Comparison of ENCODE assay signal across 18 cellular contexts in genomic region chr11:96384156-96384555, GRCh38. TPM values are rescaled to one million over a fixed set of nuclear protein-coding genes. Genes with fewer than 3 reads are reported as not detected.
DNase-seq lines count a peak whose midpoint lies in the region; ATAC-seq and TF ChIP-seq lines count a peak whose summit lies in the region.
"Had no signal": no experiment of that assay in that cellular context is flagged by ENCODE, and none has a peak within 500 bp of the region (broad histone marks: within the 10 kb centered on the region; RNA-seq: fewer than 3 reads in every experiment).

No MANE protein-coding gene starts in this region.

- H3K27me3 ChIP-seq in dorsolateral prefrontal cortex = no peaks in the 10 kb centered on the region
- H3K27me3 ChIP-seq: body of pancreas, thyroid gland had no signal

- no peaks in the 10 kb centered on the region for H3K27me3 Mint-ChIP-seq in T-cell
- H3K27me3 Mint-ChIP-seq: activated B cell treated with CpG ODN at 0.5 μM for 24 hours had no signal

- peak overlapping the region; percentile 14 to 49 (median 45) for H3K4me3 Mint-ChIP-seq in T-cell
- H3K4me3 Mint-ChIP-seq: activated B cell treated with CpG ODN at 0.5 μM for 24 hours, CD14-positive monocyte, mesothelial cell of epicardium had no signal

- peaks cover 40 to 49% (median 46%) of the 10 kb centered on the region in 3 donors for H3K4me1 Mint-ChIP-seq in T-cell

- H3K27ac ChIP-seq in dorsolateral prefrontal cortex = peak overlapping the region in 4 of 59 donors; percentile 8 to 26 (median 17)
- H3K27ac ChIP-seq: body of pancreas, KMS-11, thyroid gland had no signal

- TF ChIP-seq CTCF in dorsolateral prefrontal cortex (IDR thresholded peaks at IDR 0.05 in 54 of 56, conservative IDR thresholded peaks at IDR 0.05 in 2 of 56; ENCODE audit: low read depth in 1 of 56, partially characterized antibody in 56 of 56) = no peak

- intact Hi-C loops in dorsolateral prefrontal cortex (cut with DNase I) = no loop called here

- ATAC-seq in T-cell (replicated peaks in 1 of 4) = peak in 1 of 4 experiments; percentile 36
- ATAC-seq in GM21381 (IDR thresholded peaks at IDR 0.05; ENCODE audit: unreplicated experiment) = no peak
- ATAC-seq: body of pancreas, right cardiac atrium had no signal

- POLR2A ChIA-PET in T-cell (lab: Charles Lee) = interaction anchor here in 1 of 2 donors (0.6 kb wide), 1 partner anchor 13 kb away, joined by 3 read pairs; no protein-coding TSS in a partner anchor

- H3K4me3 ChIP-seq in dorsolateral prefrontal cortex = no peak overlapping the region
- H3K4me3 ChIP-seq: body of pancreas, thyroid gland had no signal

- peaks cover 43% of the 10 kb centered on the region for H3K36me3 Mint-ChIP-seq in T-cell

- H3K27ac Mint-ChIP-seq in T-cell = peak overlapping the region; percentile 73 to 85
- H3K27ac Mint-ChIP-seq: activated B cell treated with CpG ODN at 0.5 μM for 24 hours, mesothelial cell of epicardium had no signal

- no peaks in the 10 kb centered on the region for H3K9me3 Mint-ChIP-seq in T-cell
- H3K9me3 Mint-ChIP-seq: activated B cell treated with CpG ODN at 0.5 μM for 24 hours, CD14-positive monocyte, mesothelial cell of epicardium had no signal

- DNase-seq in NCI-H2227 (lab: John Stamatoyannopoulos, UW; ENCODE audit: unreplicated experiment) (peak; percentile 2), NCI-H2227 treated with DMSO at 0.1 percent for 48 hours (lab: John Stamatoyannopoulos, UW) (no peak), COR-L47 (lab: John Stamatoyannopoulos, UW) (peak; percentile 60), NCI-H146 (lab: John Stamatoyannopoulos, UW) (peak; percentile 72), T-cell (no peak), activated gamma-delta T cell (lab: John Stamatoyannopoulos, UW) (no peak), dorsolateral prefrontal cortex (no peak)
- DNase-seq: activated B cell treated with CpG ODN at 0.5 μM for 24 hours, body of pancreas, head of caudate nucleus, islet precursor cell, NCI-H2171 treated with DMSO at 0.1 percent for 48 hours, right cardiac atrium, thyroid gland had no signal

- CTCF ChIA-PET in T-cell (lab: Charles Lee) = interaction anchor here (0.5 to 1.2 kb wide), 7 partner anchors 10 to 625 kb away, joined by 3 to 7 read pairs (median 6); partner anchors contain the start of gene MAML2 (in 1 of the 2)

RNA-seq across cellular contexts. Expression of gene CCDC82, which starts 5.6 kb away (rescaled TPM):
- total RNA-seq in T-cell = 10 to 100 TPM; 28.9 to 37.1 (median 33.5) TPM
- 10 to 100 TPM; 39.5 to 85.8 (median 56.7) TPM for total RNA-seq in dorsolateral prefrontal cortex

RNA-seq across cellular contexts. Expression of gene JRKL, which starts 5.7 kb away (rescaled TPM):
- total RNA-seq in T-cell (10 to 100 TPM in 3 of 5 donors, 1 to 10 TPM in 2; 4.8 to 15.6 (median 12.3) TPM), dorsolateral prefrontal cortex (10 to 100 TPM in 24 of 120 experiments, 1 to 10 TPM in 96; 5.2 to 11.8 (median 9.0) TPM)

RNA-seq across cellular contexts. Expression of gene MAML2, which starts 41.2 kb away (rescaled TPM):
- total RNA-seq in T-cell (10 to 100 TPM; 30.4 to 66.7 (median 35.1) TPM), dorsolateral prefrontal cortex (10 to 100 TPM in 64 of 120 experiments, 1 to 10 TPM in 56; 4.9 to 21.8 (median 10.2) TPM)

Comparison
In these comparisons a context has a peak if more than half of its experiments do, and no peak if none do; other contexts are left out.
1. DNase-seq: peak in NCI-H2227 (single experiment), COR-L47 (single experiment) and NCI-H146 (single experiment); none in NCI-H2227 treated with DMSO at 0.1 percent for 48 hours (single experiment), T-cell (0 of 34), activated gamma-delta T cell (single experiment) and dorsolateral prefrontal cortex (0 of 10).